Comparison of ENCODE assay signal across 14 cellular contexts in genomic region chr13:51067376-51068125, GRCh38. TPM values are rescaled to one million over a fixed set of nuclear protein-coding genes. Genes with fewer than 3 reads are reported as not detected.
"Had no signal": no experiment of that assay in that cellular context is flagged by ENCODE, and none has a peak within 500 bp of the region (broad histone marks: within the 10 kb centered on the region; RNA-seq: fewer than 3 reads in every experiment).

No MANE protein-coding gene starts in this region.

- H3K36me3 ChIP-seq: brain microvascular endothelial cell, esophagus squamous epithelium, heart right ventricle, neutrophil, thyroid gland had no signal

- DNase-seq: activated effector memory CD4-positive, alpha-beta T cell treated with Interleukin-2 at 50 U/mL for 16 hours; activated T-cell treated with anti-CD3 and anti-CD28 coated beads, Interleukin-2, amount 50 U/mL, for 1 hour; brain microvascular endothelial cell; esophagus squamous epithelium; foreskin keratinocyte; heart right ventricle; naive B cell; right cardiac atrium; small intestine; thyroid gland had no signal

- H3K4me3 ChIP-seq: esophagus squamous epithelium, heart right ventricle, thyroid gland had no signal

- ATAC-seq: activated CD4-positive, CD25-positive, alpha-beta regulatory T cell treated with anti-CD3 and anti-CD28 coated beads, Interleukin-2, amount 50 U/mL, for 24 hours; foreskin keratinocyte had no signal

- H3K27ac ChIP-seq: brain microvascular endothelial cell, foreskin keratinocyte, neutrophil, thyroid gland had no signal

- H3K9me3 ChIP-seq: esophagus squamous epithelium, heart right ventricle, neutrophil, thyroid gland had no signal

- H3K27me3 ChIP-seq: brain microvascular endothelial cell, thyroid gland had no signal

- H3K4me1 ChIP-seq: foreskin keratinocyte had no signal

RNA-seq across cellular contexts. Expression of gene C13orf42, which starts 43.5 kb away (rescaled TPM):
- total RNA-seq: esophagus squamous epithelium, foreskin keratinocyte, heart right ventricle, lung microvascular endothelial cell, posterior vena cava, right cardiac atrium, thyroid gland had no signal
